In genomic region chr19:19538077-19538764, GRCh38 we compare ENCODE assay signal across 7 cellular contexts. TPM values are rescaled to one million over a fixed set of nuclear protein-coding genes. Genes with fewer than 3 reads are reported as not detected.
DNase-seq lines count a peak whose midpoint lies in the region; ATAC-seq, FAIRE-seq and TF ChIP-seq lines count a peak whose summit lies in the region.

Gene CILP2, plus strand, starts transcription at chr19:19538265. Its CDS starts 85 bp downstream, at chr19:19538350.

- H3K27me3 Mint-ChIP-seq in natural killer cell treated with Interleukin-12 subunit alpha and Interleukin-12 subunit beta and Interleukin-15 and Interleukin-18, amount 100 ng/mL, for 72 hours = peaks cover 0 to 12% of the 10 kb centered on the region in 2 donors

- TF ChIP-seq POLR2A in GM12892 (IDR thresholded peaks at IDR 0.05; ENCODE audit: low read depth, low read length) (no peak), uterus (IDR thresholded peaks at IDR 0.05) (no peak)

- TF ChIP-seq CTCF in OCI-LY7 (conservative IDR thresholded peaks at IDR 0.05; ENCODE audit: low read length) (no peak), uterus (IDR thresholded peaks at IDR 0.05) (no peak)

- peaks cover 17 to 35% of the 10 kb centered on the region in 2 donors for H3K27me3 ChIP-seq in duodenal mucosa (ENCODE audit: control insufficient read depth in 1 of 2, insufficient read depth in 2 of 2, low read length in 2 of 2)
- peaks cover 19 to 25% of the 10 kb centered on the region in 2 donors for H3K27me3 ChIP-seq in uterus

- POLR2A ChIA-PET in OCI-LY7 (lab: Charles Lee) = no interaction called here

- no peaks in the 10 kb centered on the region for H3K9me3 ChIP-seq in OCI-LY7 (ENCODE audit: low read length)
- no peaks in the 10 kb centered on the region for H3K9me3 ChIP-seq in duodenal mucosa (ENCODE audit: control insufficient read depth in 1 of 2, low read length in 2 of 2)
- no peaks in the 10 kb centered on the region for H3K9me3 ChIP-seq in uterus

- peaks cover 13 to 21% of the 10 kb centered on the region in 2 donors for H3K4me1 Mint-ChIP-seq in natural killer cell treated with Interleukin-12 subunit alpha and Interleukin-12 subunit beta and Interleukin-15 and Interleukin-18, amount 100 ng/mL, for 72 hours (ENCODE audit: low read depth in 2 of 2)

- peak; percentile 44 for FAIRE-seq in GM12892 (lab: Jason Lieb, UNC)

- CTCF ChIA-PET in OCI-LY7 (lab: Charles Lee; ENCODE audit: unreplicated experiment) = no interaction called here

- intact Hi-C loops in OCI-LY7 (cut with micrococcal nuclease; ENCODE audit: unreplicated experiment) = loop anchor here (10.0 kb wide), 1 partner anchor 207 kb away; no protein-coding TSS in a partner anchor
- intact Hi-C loops in uterus (cut with DNase I; ENCODE audit: low total_unique reads) = loop anchor here (10.0 kb wide), 1 partner anchor 107 kb away; the partner anchor contains the start of gene GMIP

- H3K79me2 ChIP-seq in OCI-LY7 (ENCODE audit: insufficient read depth, low read depth, low read length) = no peaks in the 10 kb centered on the region

- no peaks in the 10 kb centered on the region for H3K9me3 Mint-ChIP-seq in natural killer cell treated with Interleukin-12 subunit alpha and Interleukin-12 subunit beta and Interleukin-15 and Interleukin-18, amount 100 ng/mL, for 72 hours

- no peaks in the 10 kb centered on the region for H3K36me3 Mint-ChIP-seq in natural killer cell treated with Interleukin-12 subunit alpha and Interleukin-12 subunit beta and Interleukin-15 and Interleukin-18, amount 100 ng/mL, for 72 hours

- H3K4me3 ChIP-seq in OCI-LY7 (ENCODE audit: low read depth, low read length, poor library complexity, severe bottlenecking) (no peak within 1 kb of the TSS), duodenal mucosa (ENCODE audit: low read depth in 1 of 2, low read length in 2 of 2) (peak within 1 kb of the TSS; percentile 29 to 48), uterus (peak within 1 kb of the TSS in 1 of 2 donors; percentile 26)

- BruUV-seq in OCI-LY7 (replicated peaks; lab: Mats Ljungman, UMichigan) = no TSS peak

- no peak within 1 kb of the TSS for H2AFZ ChIP-seq in OCI-LY7 (ENCODE audit: low read length)

- H3K27ac ChIP-seq in OCI-LY7 (ENCODE audit: low read depth, low read length, poor library complexity, severe bottlenecking) = no peak within 1 kb of the TSS
- H3K27ac ChIP-seq in duodenal mucosa (ENCODE audit: low read depth, low read length) = no peak within 1 kb of the TSS
- no peak within 1 kb of the TSS for H3K27ac ChIP-seq in uterus

- no peak within 1 kb of the TSS for H3K9ac ChIP-seq in duodenal mucosa (ENCODE audit: low read depth in 1 of 2, low read length in 2 of 2)

- H3K4me1 ChIP-seq in OCI-LY7 (ENCODE audit: insufficient read depth, low read length, poor library complexity, severe bottlenecking) = peaks cover 14% of the 10 kb centered on the region
- peaks cover 6 to 18% of the 10 kb centered on the region in 2 donors for H3K4me1 ChIP-seq in duodenal mucosa (ENCODE audit: control insufficient read depth in 1 of 2, insufficient read depth in 2 of 2, low read length in 2 of 2)
- peaks cover 0 to 17% of the 10 kb centered on the region in 2 donors for H3K4me1 ChIP-seq in uterus

- no peak for ATAC-seq in natural killer cell treated with Interleukin-12 subunit alpha and Interleukin-12 subunit beta and Interleukin-15 and Interleukin-18, amount 100 ng/mL, for 72 hours
- ATAC-seq in HG03280 (IDR thresholded peaks at IDR 0.05; ENCODE audit: unreplicated experiment) = no peak
- ATAC-seq in HG02885 (IDR thresholded peaks at IDR 0.05; ENCODE audit: poor library complexity, unreplicated experiment) = no peak

- DNase-seq in GM12892 (ENCODE audit: insufficient read length) (no peak), OCI-LY7 (ENCODE audit: low spot score) (peak; percentile 45), uterus (no peak)
- no peak for DNase-seq in natural killer cell treated with Interleukin-12 subunit alpha and Interleukin-12 subunit beta and Interleukin-15 and Interleukin-18, amount 100 ng/mL, for 72 hours (ENCODE audit: low spot score)

- H3K4me3 Mint-ChIP-seq in natural killer cell treated with Interleukin-12 subunit alpha and Interleukin-12 subunit beta and Interleukin-15 and Interleukin-18, amount 100 ng/mL, for 72 hours = peak within 1 kb of the TSS; percentile 20

- peak within 1 kb of the TSS; percentile 34; the same call in 1 of the 2 replicates for H3K4me2 ChIP-seq in OCI-LY7 (ENCODE audit: low read length)

- H4K20me1 ChIP-seq in OCI-LY7 (ENCODE audit: insufficient read depth, low read length) = no peaks in the 10 kb centered on the region

- no peaks in the 10 kb centered on the region for H3K9me2 ChIP-seq in OCI-LY7 (ENCODE audit: insufficient read depth, low read length)

- H3K36me3 ChIP-seq in OCI-LY7 (ENCODE audit: insufficient read depth, low read length) = peaks cover 6% of the 10 kb centered on the region; the same call in 1 of the 2 replicates
- H3K36me3 ChIP-seq in duodenal mucosa (ENCODE audit: control insufficient read depth in 1 of 2, insufficient read depth in 2 of 2, low read length in 2 of 2) = no peaks in the 10 kb centered on the region
- no peaks in the 10 kb centered on the region for H3K36me3 ChIP-seq in uterus

- peak within 1 kb of the TSS in 1 of 2 donors; percentile 53 for H3K27ac Mint-ChIP-seq in natural killer cell treated with Interleukin-12 subunit alpha and Interleukin-12 subunit beta and Interleukin-15 and Interleukin-18, amount 100 ng/mL, for 72 hours

RNA-seq across cellular contexts. Expression of gene CILP2, which starts in this region (rescaled TPM):
- 0.08 TPM for polyA plus RNA-seq in GM12892 (2012; ENCODE audit: missing spikeins)
- total RNA-seq in OCI-LY7 (2014; rRNA removed; shearing (Covaris generic)) = 0.19 TPM in 1 of 2 replicates, not detected in the other
- 0.48 and 0.51 TPM in 2 replicates for total RNA-seq in OCI-LY7 (2022)
- under 1 TPM; 0.21 to 0.42 TPM for total RNA-seq in natural killer cell treated with Interleukin-12 subunit alpha and Interleukin-12 subunit beta and Interleukin-15 and Interleukin-18, amount 100 ng/mL, for 72 hours
- 1 to 10 TPM in 1 of 4 donors, under 1 TPM in 1, not detected in 2; 0.15 to 1.2 TPM for total RNA-seq in uterus

Comparison
In these comparisons a context has a peak if more than half of its experiments do, and no peak if none do; other contexts are left out.
1. Peak in DNase-seq and H3K4me2 ChIP-seq in OCI-LY7; RNA of the gene not detected or under 1 TPM.